ENCODE assay signal across 8 cellular contexts in the genomic region with DNA sequence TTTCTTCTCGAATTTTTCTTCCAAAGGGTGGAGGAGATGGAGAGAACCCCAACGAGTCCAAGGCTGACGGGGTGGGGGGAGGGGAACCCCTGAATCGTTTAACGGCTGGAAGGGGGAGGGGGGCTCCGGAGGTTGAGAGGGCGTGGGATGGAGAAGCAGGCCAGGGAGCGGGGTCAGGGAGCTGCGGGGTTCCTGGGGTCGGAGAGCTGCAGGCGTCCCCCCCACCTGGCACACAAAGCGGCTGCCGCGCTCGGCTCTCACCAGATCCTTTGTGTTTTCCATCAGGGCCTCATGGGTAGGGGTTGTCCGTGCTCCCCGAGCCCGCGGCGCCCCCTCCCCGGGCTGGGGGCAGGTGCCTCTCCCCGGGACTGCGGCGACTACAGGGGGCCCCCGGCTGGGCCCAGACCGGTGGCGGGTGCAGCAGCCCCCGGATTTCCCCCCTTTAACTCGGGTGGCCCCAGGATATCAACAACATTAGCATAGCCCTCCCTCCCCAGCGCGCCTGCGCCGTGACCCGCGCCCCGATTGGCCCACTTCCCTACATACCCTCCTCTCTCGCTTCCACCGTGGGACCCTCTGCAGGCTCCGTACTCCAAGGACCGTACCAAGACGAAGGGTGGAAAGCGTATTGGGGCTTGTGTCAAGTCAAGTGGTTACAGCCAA. TPM values are rescaled to one million over a fixed set of nuclear protein-coding genes. Genes with fewer than 3 reads are reported as not detected.
DNase-seq lines count a peak whose midpoint lies in the region; ATAC-seq, FAIRE-seq and TF ChIP-seq lines count a peak whose summit lies in the region.

A gene (minus strand): TSS at position 476 of the 663 bp plus-strand sequence. CDS start 34,888 bp downstream, outside the sequence.

- TF ChIP-seq CTCF in CD8-positive, alpha-beta T cell (IDR thresholded peaks at IDR 0.05), result no peak
- no peak for TF ChIP-seq CTCF in GM20000 (IDR thresholded peaks at IDR 0.05; ENCODE audit: extremely low read depth, missing control alignments)
- TF ChIP-seq CTCF in H1 (IDR thresholded peaks at IDR 0.05; ENCODE audit: control extremely low read depth in 1 of 3, insufficient read depth in 1 of 3, low read depth in 1 of 3, low read length in 3 of 3), result no peak

- peak; percentile 87 for ATAC-seq in CD8-positive, alpha-beta T cell
- peak; percentile 90 for ATAC-seq in activated CD8-positive, alpha-beta memory T cell treated with anti-CD3 and anti-CD28 coated beads, Interleukin-2, amount 10 ng/mL, durations not matched to agents 7 days and 5 days

- H2AFZ ChIP-seq in H1 (ENCODE audit: low read length), result no peak within 1 kb of the TSS; the same call in 1 of the 2 replicates
- H2AFZ ChIP-seq in mesenchymal stem cell (ENCODE audit: low read depth, low read length), result peak within 1 kb of the TSS; percentile 81

- H3K56ac ChIP-seq in H1 (replicated peaks; ENCODE audit: insufficient read length, low read depth, low read length), result peak within 1 kb of the TSS; percentile 75

- H3K18ac ChIP-seq in H1 (ENCODE audit: extremely low read depth, low read length) (peak within 1 kb of the TSS; percentile 99), mesenchymal stem cell (ENCODE audit: low read depth in 1 of 2, low read length in 2 of 2) (peak within 1 kb of the TSS; percentile 93 to 99)

- peak within 1 kb of the TSS; percentile 100 for H2BK12ac ChIP-seq in H1 (ENCODE audit: low read depth, low read length)
- H2BK12ac ChIP-seq in mesenchymal stem cell (ENCODE audit: low read length in 2 of 2), result peak within 1 kb of the TSS in 1 of 2 experiments; percentile 76

- H3K14ac ChIP-seq in H1 (ENCODE audit: insufficient read length), result no peak within 1 kb of the TSS
- peak within 1 kb of the TSS in 1 of 2 experiments; percentile 61 for H3K14ac ChIP-seq in mesenchymal stem cell (ENCODE audit: low read length in 2 of 2)

- peak within 1 kb of the TSS; percentile 98 for H4K8ac ChIP-seq in H1 (ENCODE audit: extremely low read depth, insufficient read depth, low read length)
- peak within 1 kb of the TSS; percentile 95 for H4K8ac ChIP-seq in mesenchymal stem cell (ENCODE audit: low read length)

- peaks cover 11% of the 10 kb centered on the region; the same call in 1 of the 2 replicates for H3K79me1 ChIP-seq in H1 (ENCODE audit: low read depth, low read length)
- peaks cover 7% of the 10 kb centered on the region for H3K79me1 ChIP-seq in mesenchymal stem cell (replicated peaks; ENCODE audit: low read length, poor library complexity, severe bottlenecking)

- H3K4me2 ChIP-seq in H1 (ENCODE audit: insufficient read depth in 1 of 2, low read depth in 2 of 2, low read length in 2 of 2) (peak within 1 kb of the TSS; percentile 80 to 92), mesenchymal stem cell (ENCODE audit: low read length, poor library complexity, severe bottlenecking) (peak within 1 kb of the TSS; percentile 96)

- H3K36me3 ChIP-seq in CD8-positive, alpha-beta T cell (ENCODE audit: insufficient read depth, low read length), result no peaks in the 10 kb centered on the region
- H3K36me3 ChIP-seq in H1 (ENCODE audit: control insufficient read depth in 2 of 4, insufficient read depth in 4 of 4, low read length in 3 of 4) (peaks cover 2 to 33% (median 7%) of the 10 kb centered on the region in 4 experiments; a peak in 7 of 8 replicates), mesenchymal stem cell (ENCODE audit: control insufficient read depth in 1 of 2, insufficient read depth in 2 of 2, low read depth in 1 of 2, low read length in 2 of 2) (peaks cover 0 to 26% of the 10 kb centered on the region in 2 experiments)

- H2AK5ac ChIP-seq in H1 (ENCODE audit: low read depth, low read length), result no peak within 1 kb of the TSS; the same call in 1 of the 2 replicates
- H2AK5ac ChIP-seq in mesenchymal stem cell (ENCODE audit: low read length, severe bottlenecking), result no peak within 1 kb of the TSS

- H3K27me3 Mint-ChIP-seq in CD8-positive, alpha-beta T cell (ENCODE audit: low read depth), result no peaks in the 10 kb centered on the region
- no peaks in the 10 kb centered on the region for H3K27me3 Mint-ChIP-seq in activated CD8-positive, alpha-beta memory T cell treated with anti-CD3 and anti-CD28 coated beads, Interleukin-2, amount 10 ng/mL, durations not matched to agents 7 days and 5 days

- peak within 1 kb of the TSS; percentile 100; the same call in 1 of the 2 replicates for H2BK15ac ChIP-seq in H1 (ENCODE audit: low read length)
- peak within 1 kb of the TSS; percentile 93 for H2BK15ac ChIP-seq in mesenchymal stem cell (ENCODE audit: low read depth, poor library complexity, severe bottlenecking)

- intact Hi-C loops in CD8-positive, alpha-beta T cell (cut with DNase I, micrococcal nuclease), result loop anchor here (1.0 to 5.0 kb wide), 7 partner anchors 92 to 392 kb away; a partner anchor contains a TSS

- peak; percentile 91 to 98 (median 94) for DNase-seq in CD8-positive, alpha-beta T cell
- DNase-seq in GM20000 (ENCODE audit: low spot score) (peak; percentile 98), HT1080 (ENCODE audit: low read depth) (peak; percentile 90), NOMO-1 treated with DMSO at 0.1 percent for 48 hours (lab: John Stamatoyannopoulos, UW; ENCODE audit: unreplicated experiment) (peak; percentile 96), H1 (ENCODE audit: low read depth in 1 of 2, low spot score in 2 of 2) (peak; percentile 84 to 96), mesenchymal stem cell (peak; percentile 98)
- DNase-seq in activated CD8-positive, alpha-beta memory T cell treated with anti-CD3 and anti-CD28 coated beads, Interleukin-2, amount 10 ng/mL, durations not matched to agents 7 days and 5 days, result peak; percentile 98
- peak; percentile 87 for DNase-seq in stimulated activated CD8-positive, alpha-beta memory T cell treated with anti-CD3 and anti-CD28 coated beads, Interleukin-12 subunit alpha, Interleukin-12 subunit beta, amount 100 ng/mL, for 24 hours (ENCODE audit: extremely low read depth)

- TF ChIP-seq POLR2A in H1 (IDR thresholded peaks at IDR 0.05; ENCODE audit: control extremely low read depth in 1 of 2, low read depth in 2 of 2, low read length in 2 of 2), result peak in 1 of 2 experiments; percentile 80; a peak in 2 of 3 replicates

- no peak within 1 kb of the TSS for H2BK120ac ChIP-seq in H1 (replicated peaks; ENCODE audit: low read depth, low read length)
- H2BK120ac ChIP-seq in mesenchymal stem cell (ENCODE audit: low read depth, low read length), result peak within 1 kb of the TSS; percentile 88

- no peak within 1 kb of the TSS for H2BK20ac ChIP-seq in H1 (ENCODE audit: low read length)

- peak within 1 kb of the TSS; percentile 88 for H3K4ac ChIP-seq in H1 (replicated peaks; ENCODE audit: insufficient read length, low read depth, low read length)
- peak within 1 kb of the TSS; percentile 82 to 96 for H3K4ac ChIP-seq in mesenchymal stem cell (ENCODE audit: low read depth in 1 of 2, low read length in 2 of 2)

- peak; percentile 57 for FAIRE-seq in H1 (lab: Jason Lieb, UNC)

- POLR2A ChIA-PET in CD8-positive, alpha-beta T cell (lab: Charles Lee), result interaction anchor here (1.3 kb wide), 1 partner anchor 12 kb away, joined by 4 read pairs; no protein-coding TSS in a partner anchor
- POLR2A ChIA-PET in H1 (lab: Charles Lee; ENCODE audit: partially characterized antibody), result interaction anchor here (1.0 to 6.2 kb wide), 6 partner anchors 14 to 213 kb away, joined by 3 to 43 read pairs (median 4); a partner anchor contains a TSS

- H4K91ac ChIP-seq in H1 (replicated peaks; ENCODE audit: insufficient read length, low read length), result peak within 1 kb of the TSS; percentile 96
- peak within 1 kb of the TSS; percentile 87 for H4K91ac ChIP-seq in mesenchymal stem cell (ENCODE audit: low read length)

- H3K9ac ChIP-seq in H1 (replicated peaks in 1 of 4; ENCODE audit: extremely low read depth in 1 of 4, low read depth in 3 of 4, low read length in 3 of 4), result peak within 1 kb of the TSS; percentile 94 to 99 (median 98)
- H3K9ac ChIP-seq in mesenchymal stem cell (ENCODE audit: low read length), result peak within 1 kb of the TSS; percentile 97

- peaks cover 68% of the 10 kb centered on the region for H3K4me1 Mint-ChIP-seq in CD8-positive, alpha-beta T cell (ENCODE audit: low read depth)
- peaks cover 55% of the 10 kb centered on the region for H3K4me1 Mint-ChIP-seq in activated CD8-positive, alpha-beta memory T cell treated with anti-CD3 and anti-CD28 coated beads, Interleukin-2, amount 10 ng/mL, durations not matched to agents 7 days and 5 days

- H3K27me3 ChIP-seq in CD8-positive, alpha-beta T cell (ENCODE audit: insufficient read depth, low read length), result no peaks in the 10 kb centered on the region
- no peaks in the 10 kb centered on the region for H3K27me3 ChIP-seq in H1 (replicated peaks in 1 of 4; ENCODE audit: control insufficient read depth in 3 of 4, extremely low read depth in 1 of 4, insufficient read depth in 3 of 4, low read length in 3 of 4)
- H3K27me3 ChIP-seq in mesenchymal stem cell (ENCODE audit: control insufficient read depth in 1 of 2, insufficient read depth in 1 of 2, low read length in 2 of 2), result no peaks in the 10 kb centered on the region

- no peaks in the 10 kb centered on the region for H3K9me3 ChIP-seq in CD8-positive, alpha-beta T cell (ENCODE audit: low read length)
- H3K9me3 ChIP-seq in H1 (ENCODE audit: insufficient read depth in 2 of 2, low read depth in 1 of 2, low read length in 1 of 2), result no peaks in the 10 kb centered on the region
- H3K9me3 ChIP-seq in mesenchymal stem cell (ENCODE audit: control insufficient read depth, low read length), result no peaks in the 10 kb centered on the region

- H3K4me3 Mint-ChIP-seq in CD8-positive, alpha-beta T cell, result peak within 1 kb of the TSS; percentile 97
- H3K4me3 Mint-ChIP-seq in activated CD8-positive, alpha-beta memory T cell treated with anti-CD3 and anti-CD28 coated beads, Interleukin-2, amount 10 ng/mL, durations not matched to agents 7 days and 5 days, result peak within 1 kb of the TSS; percentile 77

- WGBS in H1 (ENCODE audit: extremely low coverage in 1 of 2, insufficient coverage in 1 of 2, insufficient read length in 1 of 2, insufficient replicate concordance in 2 of 2, low coverage in 1 of 2, low lambda C conversion rate in 2 of 2, missing lambda C conversion rate in 1 of 2), 2 experiments, result 1% methylated on average over 22 of the region's 42 CpGs; no CpG with 5 or more reads in 1 of the 2 experiments
- 1% methylated on average over 25 of the region's 42 CpGs for WGBS in mesenchymal stem cell

- H3K79me2 ChIP-seq in H1 (ENCODE audit: control insufficient read depth in 1 of 2, insufficient read depth in 2 of 2, low read length in 2 of 2), result peaks cover 53 to 85% of the 10 kb centered on the region in 2 experiments

- H3K23me2 ChIP-seq in H1 (ENCODE audit: low read depth, low read length), result peaks cover 13% of the 10 kb centered on the region

- peak within 1 kb of the TSS; percentile 97 for H3K27ac ChIP-seq in CD8-positive, alpha-beta T cell (ENCODE audit: low read depth, low read length)
- H3K27ac ChIP-seq in H1 (ENCODE audit: low read depth, low read length) (peak within 1 kb of the TSS; percentile 98), mesenchymal stem cell (ENCODE audit: low read length, poor library complexity, severe bottlenecking) (peak within 1 kb of the TSS; percentile 100)

- no peak within 1 kb of the TSS for H3K23ac ChIP-seq in H1 (ENCODE audit: insufficient read length)
- peak within 1 kb of the TSS in 1 of 2 experiments; percentile 67 for H3K23ac ChIP-seq in mesenchymal stem cell (ENCODE audit: low read length in 2 of 2)

- TF ChIP-seq EP300 in H1 (IDR thresholded peaks at IDR 0.05; ENCODE audit: borderline replicate concordance in 1 of 2, low read depth in 2 of 2, low read length in 2 of 2), result no peak

- peaks cover 51% of the 10 kb centered on the region for H3K36me3 Mint-ChIP-seq in CD8-positive, alpha-beta T cell
- peaks cover 23% of the 10 kb centered on the region for H3K36me3 Mint-ChIP-seq in activated CD8-positive, alpha-beta memory T cell treated with anti-CD3 and anti-CD28 coated beads, Interleukin-2, amount 10 ng/mL, durations not matched to agents 7 days and 5 days

- H3K27ac Mint-ChIP-seq in CD8-positive, alpha-beta T cell, result peak within 1 kb of the TSS; percentile 98
- H3K27ac Mint-ChIP-seq in activated CD8-positive, alpha-beta memory T cell treated with anti-CD3 and anti-CD28 coated beads, Interleukin-2, amount 10 ng/mL, durations not matched to agents 7 days and 5 days, result peak within 1 kb of the TSS; percentile 97

- CTCF ChIA-PET in CD8-positive, alpha-beta T cell (lab: Charles Lee), result no interaction called here
- CTCF ChIA-PET in activated CD8-positive, alpha-beta memory T cell treated with anti-CD3 and anti-CD28 coated beads, Interleukin-2, amount 10 ng/mL, durations not matched to agents 7 days and 5 days (lab: Charles Lee), result no interaction called here
- CTCF ChIA-PET in H1 (lab: Charles Lee; ENCODE audit: partially characterized antibody), result no interaction called here

- H3K9me3 Mint-ChIP-seq in CD8-positive, alpha-beta T cell, result no peaks in the 10 kb centered on the region
- H3K9me3 Mint-ChIP-seq in activated CD8-positive, alpha-beta memory T cell treated with anti-CD3 and anti-CD28 coated beads, Interleukin-2, amount 10 ng/mL, durations not matched to agents 7 days and 5 days (ENCODE audit: low read depth), result no peaks in the 10 kb centered on the region

- TF ChIP-seq RAD21 in H1 (IDR thresholded peaks at IDR 0.05 in 1 of 2, conservative IDR thresholded peaks at IDR 0.05 in 1 of 2; ENCODE audit: low read depth in 2 of 2, low read length in 2 of 2), result no peak

- H4K5ac ChIP-seq in H1 (ENCODE audit: insufficient read length, low read depth, low read length), result peak within 1 kb of the TSS; percentile 89

- peaks cover 47% of the 10 kb centered on the region for H3K4me1 ChIP-seq in CD8-positive, alpha-beta T cell (ENCODE audit: insufficient read depth, low read length)
- H3K4me1 ChIP-seq in H1 (replicated peaks in 1 of 4; ENCODE audit: control insufficient read depth in 3 of 4, insufficient read depth in 4 of 4, low read length in 3 of 4) (peaks cover 1 to 6% (median 3%) of the 10 kb centered on the region in 4 experiments; a peak in 3 of 7 replicates), mesenchymal stem cell (ENCODE audit: control insufficient read depth, insufficient read depth, low read depth, low read length) (peaks cover 9% of the 10 kb centered on the region)

- peak within 1 kb of the TSS; percentile 100 for H2BK5ac ChIP-seq in H1 (ENCODE audit: low read depth, low read length)
- H2BK5ac ChIP-seq in mesenchymal stem cell (ENCODE audit: low read depth, low read length, poor library complexity, severe bottlenecking), result peak within 1 kb of the TSS; percentile 97

- peak within 1 kb of the TSS; percentile 87 for H3K4me3 ChIP-seq in CD8-positive, alpha-beta T cell (ENCODE audit: low read depth, low read length)
- peak within 1 kb of the TSS; percentile 83 to 96 (median 92) for H3K4me3 ChIP-seq in H1 (ENCODE audit: extremely low read depth in 1 of 4, insufficient read depth in 2 of 4, low read depth in 3 of 4, low read length in 4 of 4)
- peak within 1 kb of the TSS; percentile 95 to 96 for H3K4me3 ChIP-seq in mesenchymal stem cell (ENCODE audit: insufficient read depth in 1 of 2, low read depth in 1 of 2, low read length in 2 of 2)

- peaks cover 15 to 23% of the 10 kb centered on the region in 2 experiments for H4K20me1 ChIP-seq in H1 (replicated peaks in 1 of 2; ENCODE audit: control insufficient read depth in 1 of 2, insufficient read depth in 2 of 2, low read length in 2 of 2)

RNA-seq across cellular contexts. Expression of the gene that starts here (rescaled TPM):
- total RNA-seq in CD8-positive, alpha-beta T cell, result 10 to 100 TPM; 23.7 to 24.7 TPM
- total RNA-seq in HT1080 (2014; rRNA removed; shearing (Covaris generic)), result 4.2 and 5.3 TPM in 2 replicates
- polyA plus RNA-seq in HT1080 (2015; cell fraction: cytosol; rRNA removed), result 6.0 and 8.1 TPM in 2 replicates
- polyA plus RNA-seq in HT1080 (2015; cell fraction: nucleus; rRNA removed), result 21.2 and 22.6 TPM in 2 replicates
- total RNA-seq in activated CD8-positive, alpha-beta memory T cell treated with anti-CD3 and anti-CD28 coated beads, Interleukin-2, amount 10 ng/mL, durations not matched to agents 7 days and 5 days, result 10 to 100 TPM; 10.4 to 11.0 TPM
- total RNA-seq in H1 (2021; fragmentation: NEBNext Ultra II Directional; extraction: Animal tissue kit (Norgen Biotek cat#: 25700)), result 51.4 TPM in 2 replicates
- polyA plus RNA-seq in H1 (2011; rRNA removed), result 10.9 and 20.3 TPM in 2 replicates
- 22.4 TPM for polyA plus RNA-seq in H1 (2011; cell fraction: cytosol; rRNA removed)
- polyA plus RNA-seq in H1 (2011; cell fraction: nucleus; rRNA removed), result 9.3 TPM
- polyA plus RNA-seq in H1 (2012, experiment 1 of 2), result 17.7 to 36.7 TPM (median 25.0 TPM) in 4 replicates
- 1.8 TPM for polyA plus RNA-seq in H1 (2012, experiment 2 of 2)
- polyA plus RNA-seq in H1 (2013, experiment 1 of 2), result 21.6 TPM
- 20.7 TPM for polyA plus RNA-seq in H1 (2013, experiment 2 of 2)
- polyA minus RNA-seq in H1 (2011; rRNA and poly(A)+ RNA removed), result 31.9 and 42.1 TPM in 2 replicates
- 22.8 TPM for polyA minus RNA-seq in H1 (2011; cell fraction: cytosol; rRNA and poly(A)+ RNA removed)
- polyA minus RNA-seq in H1 (2011; cell fraction: nucleus; rRNA and poly(A)+ RNA removed), result 49.7 TPM
- polyA plus RNA-seq in mesenchymal stem cell (2013, experiment 1 of 2), result 4.5 TPM
- polyA plus RNA-seq in mesenchymal stem cell (2013, experiment 2 of 2), result 4.6 TPM

Comparison
In these comparisons a context has a peak if more than half of its experiments do, and no peak if none do; other contexts are left out.
1. Peak in every context shown above with its lines: DNase-seq, ATAC-seq, H3K4me3 ChIP-seq and H3K27ac ChIP-seq.